In the genomic region with DNA sequence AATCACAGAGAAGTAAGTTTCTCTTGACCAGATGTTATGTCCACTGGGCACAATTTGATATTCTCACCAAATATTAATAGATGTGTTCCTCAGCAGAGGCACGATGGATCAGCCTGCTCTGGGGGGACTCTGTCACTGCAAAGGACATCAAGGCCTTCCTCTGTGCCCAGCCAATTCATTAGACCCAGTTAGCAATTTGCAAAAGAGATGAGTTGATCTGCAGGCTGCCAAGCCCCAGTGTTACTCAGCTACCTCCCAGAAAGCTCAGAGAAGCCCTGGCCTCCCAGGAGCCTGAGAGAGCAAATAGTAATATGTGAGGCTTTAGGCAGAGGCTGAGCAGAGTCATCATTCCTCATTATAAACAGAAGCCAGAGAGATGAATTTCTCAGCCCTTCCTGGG, we compare ENCODE assay signal across 24 cellular contexts. TPM values are rescaled to one million over a fixed set of nuclear protein-coding genes. Genes with fewer than 3 reads are reported as not detected.
"Had no signal": no experiment of that assay in that cellular context is flagged by ENCODE, and none has a peak within 500 bp of the region (broad histone marks: within the 10 kb centered on the region; RNA-seq: fewer than 3 reads in every experiment).

No MANE protein-coding gene starts in this region.

- ATAC-seq: foreskin keratinocyte; left lung; naive thymus-derived CD8-positive, alpha-beta T cell; sciatic nerve; stimulated activated naive B cell treated with anti-CD40 and anti-IgM and Interleukin-4, amounts not matched to agents 10 μg/mL and 1 μg/mL and 100 μg/mL, for 72 hours had no signal

- H3K27ac ChIP-seq: foreskin keratinocyte, hepatocyte, left lung, neutrophil, thoracic aorta, upper lobe of left lung had no signal

- H3K4me3 Mint-ChIP-seq: activated B cell treated with CpG ODN at 0.5 μM for 24 hours; activated T-helper 1 cell treated with anti-CD3 and anti-CD28 coated beads, Interleukin-12 subunit alpha, Interleukin-12 subunit beta, Interleukin-2, Interleukin-4 antibody, amounts not matched to agents 30 ng/mL and 10 ng/mL and 1 ng/mL, durations not matched to agents 14 hours and 24 hours and 36 hours; brain; dendritic cell treated with granulocyte-macrophage colony-stimulating factor and Interleukin-4, amounts not matched to agents 40 ng/mL and 50 ng/mL, for 4 days; naive thymus-derived CD8-positive, alpha-beta T cell; stimulated activated naive B cell treated with anti-CD40 and anti-IgM and Interleukin-4, amounts not matched to agents 10 μg/mL and 1 μg/mL and 100 μg/mL, for 72 hours had no signal

- H3K27ac Mint-ChIP-seq: activated B cell treated with CpG ODN at 0.5 μM for 24 hours; activated T-helper 1 cell treated with anti-CD3 and anti-CD28 coated beads, Interleukin-12 subunit alpha, Interleukin-12 subunit beta, Interleukin-2, Interleukin-4 antibody, amounts not matched to agents 30 ng/mL and 10 ng/mL and 1 ng/mL, durations not matched to agents 14 hours and 24 hours and 36 hours; dendritic cell treated with granulocyte-macrophage colony-stimulating factor and Interleukin-4, amounts not matched to agents 40 ng/mL and 50 ng/mL, for 4 days; stimulated activated naive B cell treated with anti-CD40 and anti-IgM and Interleukin-4, amounts not matched to agents 10 μg/mL and 1 μg/mL and 100 μg/mL, for 72 hours had no signal

- H3K36me3 Mint-ChIP-seq: brain had no signal

- H3K27me3 Mint-ChIP-seq: naive thymus-derived CD8-positive, alpha-beta T cell had no signal

- H3K9me3 Mint-ChIP-seq: activated B cell treated with CpG ODN at 0.5 μM for 24 hours; activated T-helper 1 cell treated with anti-CD3 and anti-CD28 coated beads, Interleukin-12 subunit alpha, Interleukin-12 subunit beta, Interleukin-2, Interleukin-4 antibody, amounts not matched to agents 30 ng/mL and 10 ng/mL and 1 ng/mL, durations not matched to agents 14 hours and 24 hours and 36 hours; dendritic cell treated with granulocyte-macrophage colony-stimulating factor and Interleukin-4, amounts not matched to agents 40 ng/mL and 50 ng/mL, for 4 days; naive thymus-derived CD8-positive, alpha-beta T cell; stimulated activated naive B cell treated with anti-CD40 and anti-IgM and Interleukin-4, amounts not matched to agents 10 μg/mL and 1 μg/mL and 100 μg/mL, for 72 hours had no signal

- DNase-seq: activated B cell treated with CpG ODN at 0.5 μM for 24 hours; activated CD4-positive, alpha-beta T cell treated with anti-CD3 and anti-CD28 coated beads for 4 hours; activated CD4-positive, alpha-beta T cell treated with anti-CD3 and anti-CD28 coated beads, Interleukin-2, amount 50 U/mL, for 48 hours; activated gamma-delta T cell; activated naive CD4-positive, alpha-beta T cell treated with anti-CD3 and anti-CD28 coated beads, Interleukin-2, amount 50 U/mL, for 16 hours; aorta; effector CD4-positive, alpha-beta T cell; foreskin keratinocyte; kidney glomerular epithelial cell; left lung; naive thymus-derived CD8-positive, alpha-beta T cell; SK-N-SH; small intestine; stimulated activated CD4-positive, alpha-beta T cell treated with anti-CD3 and anti-CD28 coated beads, Interleukin-2, amount 100 ng/mL, for 24 hours; stimulated activated naive B cell treated with anti-CD40 and anti-IgM and Interleukin-4, amounts not matched to agents 10 μg/mL and 1 μg/mL and 100 μg/mL, for 72 hours; upper lobe of left lung had no signal

- H3K4me1 ChIP-seq: foreskin keratinocyte had no signal

- H3K4me3 ChIP-seq: hepatocyte, left lung, lung, thoracic aorta, upper lobe of left lung had no signal

- H3K36me3 ChIP-seq: left lung, neutrophil, thoracic aorta, upper lobe of left lung had no signal

- H3K9me3 ChIP-seq: left lung, neutrophil, SK-N-SH, thoracic aorta, upper lobe of left lung had no signal

RNA-seq across cellular contexts. Expression of a gene that starts 54.2 kb away (rescaled TPM):
- total RNA-seq: foreskin keratinocyte, hepatocyte had no signal
- polyA plus RNA-seq: foreskin keratinocyte, hepatocyte, SK-N-SH had no signal
